Comparison of ENCODE assay signal across 11 cellular contexts in the genomic region with DNA sequence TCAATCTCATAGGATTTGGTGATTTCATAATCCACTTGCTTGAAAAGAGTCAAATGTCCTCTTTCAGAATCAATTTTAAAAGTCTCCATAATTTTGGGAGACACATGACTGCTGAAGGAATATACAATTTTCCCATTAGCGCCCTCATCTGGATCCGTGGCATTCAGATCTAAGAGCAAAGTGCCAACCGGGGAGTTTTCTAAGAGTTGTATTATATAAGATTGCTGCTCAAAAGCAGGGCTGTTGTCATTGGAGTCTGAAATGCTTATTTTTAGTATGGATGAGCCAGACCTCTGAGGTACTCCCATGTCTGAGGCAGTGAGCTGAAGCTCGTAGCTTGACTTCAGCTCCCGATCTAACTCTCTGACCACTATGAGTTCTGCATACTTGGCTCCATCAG. TPM values are rescaled to one million over a fixed set of nuclear protein-coding genes. Genes with fewer than 3 reads are reported as not detected.
A peak's percentile ranks its signal among the peaks of the same experiment; 100 is the strongest.
DNase-seq lines count a peak whose midpoint lies in the region; ATAC-seq and TF ChIP-seq lines count a peak whose summit lies in the region.
"Had no signal": no experiment of that assay in that cellular context is flagged by ENCODE, and none has a peak within 500 bp of the region (broad histone marks: within the 10 kb centered on the region; RNA-seq: fewer than 3 reads in every experiment).

No MANE protein-coding gene starts in this region.

- H3K36me3 Mint-ChIP-seq in brain = peaks cover 39% of the 10 kb centered on the region
- H3K36me3 Mint-ChIP-seq in activated CD8-positive, alpha-beta T cell treated with anti-CD3 and anti-CD28 coated beads, Interleukin-2, amount 10 ng/mL, durations not matched to agents 7 days and 5 days (ENCODE audit: low read depth) = no peaks in the 10 kb centered on the region
- no peaks in the 10 kb centered on the region for H3K36me3 Mint-ChIP-seq in activated naive CD8-positive, alpha-beta T cell treated with anti-CD3 and anti-CD28 coated beads, Interleukin-2, amount 50 U/mL, for 24 hours (ENCODE audit: low read depth)
- H3K36me3 Mint-ChIP-seq: activated CD8-positive, alpha-beta memory T cell treated with anti-CD3 and anti-CD28 coated beads, Interleukin-2, amount 10 ng/mL, durations not matched to agents 7 days and 5 days had no signal

- H3K36me3 ChIP-seq in H7 (replicated peaks; ENCODE audit: control insufficient read depth, insufficient read depth, low read length) (peaks cover 15% of the 10 kb centered on the region), stomach (no peaks in the 10 kb centered on the region)

- no peak for ATAC-seq in HG03342 (IDR thresholded peaks at IDR 0.05; ENCODE audit: unreplicated experiment)
- ATAC-seq in activated CD8-positive, alpha-beta T cell treated with anti-CD3 and anti-CD28 coated beads, Interleukin-2, amount 10 ng/mL, durations not matched to agents 7 days and 5 days = no peak
- no peak for ATAC-seq in activated naive CD8-positive, alpha-beta T cell treated with anti-CD3 and anti-CD28 coated beads, Interleukin-2, amount 50 U/mL, for 24 hours
- ATAC-seq: activated CD8-positive, alpha-beta memory T cell treated with anti-CD3 and anti-CD28 coated beads, Interleukin-2, amount 10 ng/mL, durations not matched to agents 7 days and 5 days had no signal

- DNase-seq in H7 (no peak), inferior parietal cortex (ENCODE audit: extremely low spot score) (peak; percentile 44), stomach (no peak), NCI-H1417 (lab: John Stamatoyannopoulos, UW) (no peak)
- DNase-seq in activated CD8-positive, alpha-beta T cell treated with anti-CD3 and anti-CD28 coated beads, Interleukin-2, amount 10 ng/mL, durations not matched to agents 7 days and 5 days = no peak
- no peak for DNase-seq in activated naive CD8-positive, alpha-beta T cell treated with anti-CD3 and anti-CD28 coated beads, Interleukin-2, amount 50 U/mL, for 24 hours
- DNase-seq: activated CD8-positive, alpha-beta memory T cell treated with anti-CD3 and anti-CD28 coated beads, Interleukin-2, amount 10 ng/mL, durations not matched to agents 7 days and 5 days; glutamatergic neuron; NCI-H510A treated with DMSO at 0.1 percent for 48 hours had no signal

- H3K9me3 ChIP-seq in stomach = no peaks in the 10 kb centered on the region

- 16 to 43% (median 36%) methylated on average over 5 of the region's 5 CpGs for WGBS in stomach, 5 donors

- H3K27ac ChIP-seq in stomach = peak overlapping the region in 4 of 5 donors; percentile 75 to 88 (median 81)

- TF ChIP-seq CTCF in brain (conservative IDR thresholded peaks at IDR 0.05) (peak; percentile 67 to 74), stomach (IDR thresholded peaks at IDR 0.05) (no peak)

- H3K27me3 ChIP-seq in H7 (ENCODE audit: control insufficient read depth, insufficient read depth, low read length) (no peaks in the 10 kb centered on the region), stomach (no peaks in the 10 kb centered on the region)

- CTCF ChIA-PET in activated CD8-positive, alpha-beta T cell treated with anti-CD3 and anti-CD28 coated beads, Interleukin-2, amount 10 ng/mL, durations not matched to agents 7 days and 5 days (lab: Charles Lee) = no interaction called here

- H3K4me3 Mint-ChIP-seq in brain = no peak overlapping the region
- no peak overlapping the region for H3K4me3 Mint-ChIP-seq in activated CD8-positive, alpha-beta T cell treated with anti-CD3 and anti-CD28 coated beads, Interleukin-2, amount 10 ng/mL, durations not matched to agents 7 days and 5 days
- H3K4me3 Mint-ChIP-seq in activated naive CD8-positive, alpha-beta T cell treated with anti-CD3 and anti-CD28 coated beads, Interleukin-2, amount 50 U/mL, for 24 hours = no peak overlapping the region
- H3K4me3 Mint-ChIP-seq: activated CD8-positive, alpha-beta memory T cell treated with anti-CD3 and anti-CD28 coated beads, Interleukin-2, amount 10 ng/mL, durations not matched to agents 7 days and 5 days had no signal

- no peak for TF ChIP-seq EP300 in stomach (IDR thresholded peaks at IDR 0.05)

- POLR2A ChIA-PET in activated CD8-positive, alpha-beta T cell treated with anti-CD3 and anti-CD28 coated beads, Interleukin-2, amount 10 ng/mL, durations not matched to agents 7 days and 5 days (lab: Charles Lee) = no interaction called here

- no peak for TF ChIP-seq POLR2A in stomach (IDR thresholded peaks at IDR 0.05)

- peaks cover 29% of the 10 kb centered on the region for H3K4me1 Mint-ChIP-seq in brain
- no peaks in the 10 kb centered on the region for H3K4me1 Mint-ChIP-seq in activated CD8-positive, alpha-beta T cell treated with anti-CD3 and anti-CD28 coated beads, Interleukin-2, amount 10 ng/mL, durations not matched to agents 7 days and 5 days (ENCODE audit: low read depth)
- H3K4me1 Mint-ChIP-seq in activated naive CD8-positive, alpha-beta T cell treated with anti-CD3 and anti-CD28 coated beads, Interleukin-2, amount 50 U/mL, for 24 hours = no peaks in the 10 kb centered on the region
- H3K4me1 Mint-ChIP-seq: activated CD8-positive, alpha-beta memory T cell treated with anti-CD3 and anti-CD28 coated beads, Interleukin-2, amount 10 ng/mL, durations not matched to agents 7 days and 5 days had no signal

- H3K27me3 Mint-ChIP-seq in brain = no peaks in the 10 kb centered on the region
- H3K27me3 Mint-ChIP-seq in activated CD8-positive, alpha-beta T cell treated with anti-CD3 and anti-CD28 coated beads, Interleukin-2, amount 10 ng/mL, durations not matched to agents 7 days and 5 days (ENCODE audit: low read depth) = no peaks in the 10 kb centered on the region
- no peaks in the 10 kb centered on the region for H3K27me3 Mint-ChIP-seq in activated naive CD8-positive, alpha-beta T cell treated with anti-CD3 and anti-CD28 coated beads, Interleukin-2, amount 50 U/mL, for 24 hours
- H3K27me3 Mint-ChIP-seq: activated CD8-positive, alpha-beta memory T cell treated with anti-CD3 and anti-CD28 coated beads, Interleukin-2, amount 10 ng/mL, durations not matched to agents 7 days and 5 days had no signal

- H3K4me3 ChIP-seq in H7 (ENCODE audit: insufficient read depth, low read depth, low read length) = peak overlapping the region; percentile 78
- H3K4me3 ChIP-seq in stomach = peak overlapping the region; percentile 47 to 54 (median 52)

- H3K27ac Mint-ChIP-seq in brain = no peak overlapping the region
- H3K27ac Mint-ChIP-seq in activated CD8-positive, alpha-beta T cell treated with anti-CD3 and anti-CD28 coated beads, Interleukin-2, amount 10 ng/mL, durations not matched to agents 7 days and 5 days = no peak overlapping the region
- no peak overlapping the region for H3K27ac Mint-ChIP-seq in activated naive CD8-positive, alpha-beta T cell treated with anti-CD3 and anti-CD28 coated beads, Interleukin-2, amount 50 U/mL, for 24 hours
- H3K27ac Mint-ChIP-seq: activated CD8-positive, alpha-beta memory T cell treated with anti-CD3 and anti-CD28 coated beads, Interleukin-2, amount 10 ng/mL, durations not matched to agents 7 days and 5 days had no signal

- H3K4me1 ChIP-seq in stomach = peaks cover 0 to 15% (median 0%) of the 10 kb centered on the region in 4 donors

- intact Hi-C loops in stomach (cut with DNase I; ENCODE audit: low total_unique reads) = no loop called here

- H3K9me3 Mint-ChIP-seq in brain = no peaks in the 10 kb centered on the region
- H3K9me3 Mint-ChIP-seq in activated CD8-positive, alpha-beta T cell treated with anti-CD3 and anti-CD28 coated beads, Interleukin-2, amount 10 ng/mL, durations not matched to agents 7 days and 5 days (ENCODE audit: insufficient read depth) = no peaks in the 10 kb centered on the region
- H3K9me3 Mint-ChIP-seq in activated naive CD8-positive, alpha-beta T cell treated with anti-CD3 and anti-CD28 coated beads, Interleukin-2, amount 50 U/mL, for 24 hours = no peaks in the 10 kb centered on the region

RNA-seq across cellular contexts. Expression of gene PCDH18, which starts 1.2 kb away (rescaled TPM):
- total RNA-seq in H7 (2014; rRNA removed; shearing (Covaris generic)) = 26.7 and 35.6 TPM in 2 replicates
- polyA plus RNA-seq in brain (ENCODE audit: insufficient read depth, low read depth, low replicate concordance) (2.2 TPM), stomach (1 to 10 TPM; 1.3 to 8.4 (median 3.8) TPM)
- total RNA-seq in stomach = 10 to 100 TPM in 3 of 5 donors, 1 to 10 TPM in 1, under 1 TPM in 1; 0.58 to 99.1 (median 11.7) TPM
- total RNA-seq in activated CD8-positive, alpha-beta T cell treated with anti-CD3 and anti-CD28 coated beads, Interleukin-2, amount 10 ng/mL, durations not matched to agents 7 days and 5 days = not detected
- total RNA-seq: activated CD8-positive, alpha-beta memory T cell treated with anti-CD3 and anti-CD28 coated beads, Interleukin-2, amount 10 ng/mL, durations not matched to agents 7 days and 5 days had no signal

Comparison
In these comparisons a context has a peak if more than half of its experiments do, and no peak if none do; other contexts are left out.
1. CTCF ChIP-seq: peak in brain (2 of 2); none in stomach (0 of 7).